ENCODE assay signal across 14 cellular contexts in genomic region chr7:135919071-135919841, GRCh38.
"Had no signal": no experiment of that assay in that cellular context is flagged by ENCODE, and none has a peak within 500 bp of the region (broad histone marks: within the 10 kb centered on the region; RNA-seq: fewer than 3 reads in every experiment).

No MANE protein-coding gene starts in this region.

- H3K4me3 ChIP-seq: breast epithelium, spleen, suprapubic skin, upper lobe of left lung had no signal

- H3K4me1 ChIP-seq: breast epithelium, suprapubic skin had no signal

- H3K27ac ChIP-seq: breast epithelium, spleen, suprapubic skin, upper lobe of left lung had no signal

- DNase-seq: activated CD4-positive, alpha-beta memory T cell treated with anti-CD3 and anti-CD28 coated beads, Interleukin-2, amount 10 ng/mL, durations not matched to agents 7 days and 5 days; activated CD4-positive, alpha-beta T cell treated with anti-CD3 and anti-CD28 coated beads for 1 hour; activated gamma-delta T cell treated with Interleukin-2 at 50 U/mL for 16 hours; activated naive CD8-positive, alpha-beta T cell treated with anti-CD3 and anti-CD28 coated beads, Interleukin-2, amount 10 ng/mL, durations not matched to agents 7 days and 5 days; activated T-cell treated with anti-CD3 and anti-CD28 coated beads, Interleukin-2, amount 50 U/mL, for 72 hours; aorta; dermis blood vessel endothelial cell; hippocampal formation; spleen; stimulated activated CD4-positive, alpha-beta T cell treated with anti-CD3 and anti-CD28 coated beads, Interleukin-1b, Interleukin-23, amount 100 ng/mL, for 48 hours; stimulated activated naive B cell treated with anti-CD40 and anti-IgM and Interleukin-4, amounts not matched to agents 10 μg/mL and 1 μg/mL and 100 μg/mL, for 72 hours; upper lobe of left lung had no signal

- H3K27me3 ChIP-seq: breast epithelium, spleen, suprapubic skin, upper lobe of left lung had no signal

- H3K9me3 ChIP-seq: breast epithelium, suprapubic skin, upper lobe of left lung had no signal

- H3K36me3 ChIP-seq: breast epithelium, suprapubic skin, upper lobe of left lung had no signal
